In genomic region chr7:22351329-22351692, GRCh38 we compare ENCODE assay signal across 10 cellular contexts. TPM values are rescaled to one million over a fixed set of nuclear protein-coding genes. Genes with fewer than 3 reads are reported as not detected.
A peak's percentile ranks its signal among the peaks of the same experiment; 100 is the strongest.
DNase-seq lines count a peak whose midpoint lies in the region; ATAC-seq, FAIRE-seq and TF ChIP-seq lines count a peak whose summit lies in the region.
"Had no signal": no experiment of that assay in that cellular context is flagged by ENCODE, and none has a peak within 500 bp of the region (broad histone marks: within the 10 kb centered on the region; RNA-seq: fewer than 3 reads in every experiment).

No MANE protein-coding gene starts in this region.

- peak overlapping the region; percentile 74 for H3K27ac ChIP-seq in hepatocyte

- H3K36me3 ChIP-seq in hepatocyte (replicated peaks; ENCODE audit: insufficient read depth, low read depth) = no peaks in the 10 kb centered on the region

- 55% methylated on average over 2 of the region's 2 CpGs for WGBS in hepatocyte (ENCODE audit: low lambda C conversion rate, missing lambda C conversion rate)

- no peak for TF ChIP-seq CTCF in hepatocyte (IDR thresholded peaks at IDR 0.05; ENCODE audit: poor library complexity)
- no peak for TF ChIP-seq CTCF in GM13977 (IDR thresholded peaks at IDR 0.05; ENCODE audit: extremely low read depth, insufficient read depth, missing control alignments)

- peaks cover 63% of the 10 kb centered on the region for H3K79me2 ChIP-seq in hepatocyte

- peak; percentile 28 for DNase-seq in hepatocyte (ENCODE audit: low spot score)
- no peak for DNase-seq in GM13977 (ENCODE audit: low spot score)
- no peak for DNase-seq in NK-92 treated with Interleukin-12 subunit alpha and Interleukin-12 subunit beta, amount 100 ng/mL, for 24 hours (lab: John Stamatoyannopoulos, UW)
- no peak for DNase-seq in NCI-H2171 (lab: John Stamatoyannopoulos, UW)
- DNase-seq in GM19239 (ENCODE audit: insufficient read length, low spot score) = no peak
- DNase-seq: activated naive CD8-positive, alpha-beta T cell treated with anti-CD3 and anti-CD28 coated beads for 36 hours; T-cell had no signal

- no peak overlapping the region for H3K4me3 ChIP-seq in hepatocyte

- no peaks in the 10 kb centered on the region for H3K27me3 ChIP-seq in hepatocyte

- H3K9me3 ChIP-seq in hepatocyte (ENCODE audit: low read depth) = no peaks in the 10 kb centered on the region

- no peak overlapping the region for H2AFZ ChIP-seq in hepatocyte

- peak overlapping the region; percentile 3 for H3K4me2 ChIP-seq in hepatocyte

- peak; percentile 74 for ATAC-seq in GM18517 (IDR thresholded peaks at IDR 0.05; ENCODE audit: unreplicated experiment)
- peak; percentile 84 for ATAC-seq in GM21723 (IDR thresholded peaks at IDR 0.05; ENCODE audit: unreplicated experiment)
- peak; percentile 55 for ATAC-seq in HG03457 (IDR thresholded peaks at IDR 0.05; ENCODE audit: unreplicated experiment)
- ATAC-seq: T-cell had no signal

- no peaks in the 10 kb centered on the region for H4K20me1 ChIP-seq in hepatocyte (ENCODE audit: insufficient read depth, poor library complexity, severe bottlenecking)

- no peak for FAIRE-seq in GM19239 (lab: Jason Lieb, UNC)

- no peaks in the 10 kb centered on the region for H3K9me2 ChIP-seq in hepatocyte (replicated peaks; ENCODE audit: insufficient read depth)

- peaks cover 18% of the 10 kb centered on the region for H3K4me1 ChIP-seq in hepatocyte (ENCODE audit: insufficient read depth)

- in situ Hi-C loops in GM13977 (cut with MboI; ENCODE audit: low pct_unique_long_range_greater_than_20kb, low sequenced_read_pairs, unreplicated experiment) = no loop called here

RNA-seq across cellular contexts. Expression of gene RAPGEF5, which starts 5.6 kb away (rescaled TPM):
- 8.8 and 14.5 TPM in 2 replicates for total RNA-seq in hepatocyte
- 5.2 and 10.6 TPM in 2 replicates for polyA plus RNA-seq in hepatocyte
